ENCODE assay signal across 30 cellular contexts in the genomic region with DNA sequence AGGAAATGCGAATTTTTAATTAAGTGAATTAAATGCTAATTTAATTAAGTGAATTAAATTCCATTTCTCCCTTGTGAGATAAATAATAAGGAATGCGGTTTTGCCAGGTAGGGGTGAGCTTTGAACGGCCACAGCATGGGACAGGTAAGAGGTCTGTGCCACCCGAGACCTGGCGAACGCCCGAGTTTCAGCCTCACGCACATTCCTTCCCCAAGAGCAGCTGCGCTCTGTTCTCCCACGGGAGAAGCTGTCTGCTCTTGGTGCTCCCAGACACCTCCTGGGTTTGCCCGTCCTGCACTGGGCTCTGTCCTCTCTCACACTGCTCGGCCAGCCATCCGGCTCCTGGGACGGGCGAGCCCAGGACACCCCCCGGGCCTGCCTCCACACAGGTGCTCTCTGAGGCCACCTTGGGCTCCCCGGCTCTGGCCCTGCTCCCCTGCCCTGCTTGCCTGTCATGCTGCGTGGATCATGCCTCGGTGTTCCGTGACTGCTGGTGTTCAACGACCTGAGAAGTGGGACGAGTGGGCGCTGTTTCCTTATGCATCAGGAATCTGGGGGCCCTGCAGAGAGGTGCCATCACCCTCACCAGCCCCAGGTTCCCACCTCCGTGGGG. TPM values are rescaled to one million over a fixed set of nuclear protein-coding genes. Genes with fewer than 3 reads are reported as not detected.
DNase-seq lines count a peak whose midpoint lies in the region; ATAC-seq and TF ChIP-seq lines count a peak whose summit lies in the region.
"Had no signal": no experiment of that assay in that cellular context is flagged by ENCODE, and none has a peak within 500 bp of the region (broad histone marks: within the 10 kb centered on the region; RNA-seq: fewer than 3 reads in every experiment).

No MANE protein-coding gene starts in this region.

- ATAC-seq in Panc1 (peak; percentile 23; the same call in 1 of the 2 replicates), upper lobe of right lung (peak; percentile 49), GM19035 (IDR thresholded peaks at IDR 0.05; ENCODE audit: unreplicated experiment) (no peak)
- ATAC-seq: activated CD4-positive, CD25-positive, alpha-beta regulatory T cell treated with anti-CD3 and anti-CD28 coated beads, Interleukin-2, amount 50 U/mL, for 24 hours; effector memory CD8-positive, alpha-beta T cell; GM23338; T-cell had no signal

- CTCF ChIA-PET in Panc1 (lab: Charles Lee) = no interaction called here

- no peaks in the 10 kb centered on the region for H3K4me1 ChIP-seq in Panc1 (ENCODE audit: control insufficient read depth, insufficient read depth, low read length)
- H3K4me1 ChIP-seq in upper lobe of right lung = no peaks in the 10 kb centered on the region
- H3K4me1 ChIP-seq: BE2C, breast epithelium, esophagus muscularis mucosa, neural progenitor cell, prostate gland had no signal

- no peaks in the 10 kb centered on the region for H3K36me3 ChIP-seq in Panc1 (ENCODE audit: control insufficient read depth, insufficient read depth, low read length)
- H3K36me3 ChIP-seq in upper lobe of right lung = no peaks in the 10 kb centered on the region
- H3K36me3 ChIP-seq: breast epithelium, prostate gland had no signal

- peaks cover 9% of the 10 kb centered on the region; the same call in 1 of the 2 replicates for H3K9me3 ChIP-seq in Panc1 (ENCODE audit: control insufficient read depth, insufficient read depth, low read depth, low read length)
- H3K9me3 ChIP-seq in upper lobe of right lung = peaks cover 5% of the 10 kb centered on the region
- H3K9me3 ChIP-seq: prostate gland had no signal

- H3K4me3 ChIP-seq in Panc1 (ENCODE audit: low read depth in 2 of 2, low read length in 2 of 2) = no peak overlapping the region
- H3K4me3 ChIP-seq in upper lobe of right lung = no peak overlapping the region
- H3K4me3 ChIP-seq: breast epithelium, coronary artery, esophagus muscularis mucosa, GM23338, lung, neural progenitor cell, prostate gland, skin epidermis had no signal

- peak; percentile 44 for DNase-seq in activated effector memory CD4-positive, alpha-beta T cell treated with anti-CD3 and anti-CD28 coated beads, Interleukin-2, amount 50 U/mL, for 16 hours
- DNase-seq in activated effector memory CD4-positive, alpha-beta T cell treated with Interleukin-2 at 50 U/mL for 16 hours = no peak
- DNase-seq in Panc1 (ENCODE audit: low read depth, low spot score) (no peak), myocyte (ENCODE audit: low read depth) (peak; percentile 37), upper lobe of right lung (peak; percentile 63), NCI-H1092 (lab: John Stamatoyannopoulos, UW) (no peak), COR-L47 (lab: John Stamatoyannopoulos, UW) (no peak)
- DNase-seq: activated naive CD4-positive, alpha-beta T cell treated with Interleukin-2 at 50 U/mL for 16 hours; activated T-cell treated with anti-CD3 and anti-CD28 coated beads, Interleukin-2, amount 50 U/mL, for 1 hour; BE2C; DMS79; effector memory CD8-positive, alpha-beta T cell; hypothalamus; Kasumi-1; MV-4-11; NCI-H1694; NCI-H748 treated with DMSO at 0.1 percent for 48 hours; SHP77 treated with DMSO at 0.1 percent for 48 hours; stimulated activated CD4-positive, alpha-beta T cell treated with anti-CD3 and anti-CD28 coated beads, Interleukin-1b, Interleukin-23, amount 100 ng/mL, for 48 hours; T-cell had no signal

- in situ Hi-C loops in Panc1 (cut with HindIII; ENCODE audit: low pct_unique_long_range_greater_than_20kb, low sequenced_read_pairs) = no loop called here

- H3K27ac ChIP-seq in Panc1 (ENCODE audit: low read length) = no peak overlapping the region
- no peak overlapping the region for H3K27ac ChIP-seq in upper lobe of right lung
- H3K27ac ChIP-seq: coronary artery, esophagus muscularis mucosa, neural progenitor cell, prostate gland, skin epidermis had no signal

- no peak for TF ChIP-seq CTCF in Panc1 (IDR thresholded peaks at IDR 0.05)
- TF ChIP-seq CTCF in upper lobe of right lung (IDR thresholded peaks at IDR 0.05) = no peak

- POLR2A ChIA-PET in Panc1 (lab: Charles Lee) = no interaction called here

- intact Hi-C loops in Panc1 (cut with micrococcal nuclease; ENCODE audit: unreplicated experiment) (no loop called here), upper lobe of right lung (cut with DNase I) (no loop called here)

- no peaks in the 10 kb centered on the region for H3K27me3 ChIP-seq in Panc1 (ENCODE audit: control insufficient read depth, insufficient read depth, low read length)
- H3K27me3 ChIP-seq in upper lobe of right lung = no peaks in the 10 kb centered on the region
- H3K27me3 ChIP-seq: BE2C, breast epithelium, esophagus muscularis mucosa, neural progenitor cell had no signal

- BruUV-seq in Panc1 (replicated peaks; lab: Mats Ljungman, UMichigan) = no TSS peak

RNA-seq across cellular contexts. Expression of gene CAMSAP1, which starts 13.7 kb away (rescaled TPM):
- 24.8 TPM for total RNA-seq in Panc1 (2021; ENCODE audit: unreplicated experiment)
- polyA plus RNA-seq in Panc1 (2012; ENCODE audit: insufficient read length) = 21.4 TPM
- total RNA-seq in myocyte = 45.8 and 57.8 TPM in 2 replicates
- 22.2 TPM for polyA plus RNA-seq in myocyte (2012)
- 26.5 TPM for total RNA-seq in upper lobe of right lung

RNA-seq across cellular contexts. Expression of gene UBAC1, which starts 40.1 kb away (rescaled TPM):
- total RNA-seq in Panc1 (2021; ENCODE audit: unreplicated experiment) (38.0 TPM), myocyte (56.7 and 68.6 TPM in 2 replicates), upper lobe of right lung (30.1 TPM)
- 36.0 TPM for polyA plus RNA-seq in Panc1 (2012; ENCODE audit: insufficient read length)
- 43.2 TPM for polyA plus RNA-seq in myocyte (2012)

Comparison
In these comparisons a context has a peak if more than half of its experiments do, and no peak if none do; other contexts are left out.
1. DNase-seq: peak in activated effector memory CD4-positive, alpha-beta T cell treated with anti-CD3 and anti-CD28 coated beads, Interleukin-2, amount 50 U/mL, for 16 hours (single experiment), myocyte (single experiment) and upper lobe of right lung (single experiment); none in activated effector memory CD4-positive, alpha-beta T cell treated with Interleukin-2 at 50 U/mL for 16 hours (single experiment), Panc1 (single experiment), NCI-H1092 (single experiment) and COR-L47 (single experiment).